ENCODE assay signal across 32 cellular contexts in genomic region chr13:54875111-54875510, GRCh38.
"Had no signal": no experiment of that assay in that cellular context is flagged by ENCODE, and none has a peak within 500 bp of the region (broad histone marks: within the 10 kb centered on the region; RNA-seq: fewer than 3 reads in every experiment).

No MANE protein-coding gene starts in this region.

- H3K4me1 Mint-ChIP-seq: immature natural killer cell; mesothelial cell of epicardium; naive B cell; natural killer cell; nephron progenitor cell; neural progenitor cell; stimulated activated memory B cell treated with anti-CD40 and anti-IgM and Interleukin-4, amounts not matched to agents 10 μg/mL and 1 μg/mL and 100 μg/mL, for 72 hours had no signal

- H3K4me2 ChIP-seq: neural progenitor cell, smooth muscle cell had no signal

- H3K27me3 Mint-ChIP-seq: naive B cell; stimulated activated memory B cell treated with anti-CD40 and anti-IgM and Interleukin-4, amounts not matched to agents 10 μg/mL and 1 μg/mL and 100 μg/mL, for 72 hours had no signal

- H3K27ac Mint-ChIP-seq: immature natural killer cell; mesothelial cell of epicardium; naive B cell; natural killer cell; nephron progenitor cell; neural progenitor cell; stimulated activated memory B cell treated with anti-CD40 and anti-IgM and Interleukin-4, amounts not matched to agents 10 μg/mL and 1 μg/mL and 100 μg/mL, for 72 hours had no signal

- DNase-seq: hypothalamus; immature natural killer cell; kidney; left colon; left lung; lower lobe of right lung; mammary epithelial cell; mesenchymal stem cell; naive B cell; natural killer cell; nephron progenitor cell; occipital lobe; right lobe of liver; stimulated activated CD4-positive, alpha-beta T cell treated with anti-CD3 and anti-CD28 coated beads, Interleukin-1b, Interleukin-23, amount 100 ng/mL, for 48 hours; stimulated activated CD4-positive, alpha-beta T cell treated with anti-CD3 and anti-CD28 coated beads, Interleukin-2, amount 100 ng/mL, for 48 hours; stimulated activated CD4-positive, alpha-beta T cell treated with anti-CD3 and anti-CD28 coated beads, Interleukin-4, amount 100 ng/mL, for 4 hours; stimulated activated CD8-positive, alpha-beta memory T cell treated with anti-CD3 and anti-CD28 coated beads, Interleukin-4, amount 100 ng/mL, for 48 hours; stimulated activated naive CD4-positive, alpha-beta T cell treated with Interleukin-2 at 50 U/mL for 16 hours; stomach; testis; thyroid gland; transverse colon; upper lobe of left lung had no signal

- H3K4me1 ChIP-seq: left lung, lower lobe of right lung, neural progenitor cell, parathyroid adenoma, right atrium auricular region, right lobe of liver, stomach, testis, thyroid gland, transverse colon, upper lobe of left lung, vagina had no signal

- H3K9me3 Mint-ChIP-seq: nephron progenitor cell; neural progenitor cell; stimulated activated memory B cell treated with anti-CD40 and anti-IgM and Interleukin-4, amounts not matched to agents 10 μg/mL and 1 μg/mL and 100 μg/mL, for 72 hours had no signal

- H2AFZ ChIP-seq: neural progenitor cell, parathyroid adenoma had no signal

- H3K9ac ChIP-seq: neural progenitor cell, parathyroid adenoma had no signal

- H3K36me3 ChIP-seq: left lung, lower lobe of right lung, neural progenitor cell, neutrophil, right atrium auricular region, right lobe of liver, stomach, thyroid gland, transverse colon, upper lobe of left lung, vagina had no signal

- H3K27me3 ChIP-seq: left lung, neural progenitor cell, neutrophil, right atrium auricular region, right lobe of liver, stomach, testis, thyroid gland, transverse colon, upper lobe of left lung, vagina had no signal

- H3K27ac ChIP-seq: left lung, lower lobe of right lung, neural progenitor cell, neutrophil, parathyroid adenoma, right atrium auricular region, right lobe of liver, stomach, testis, thyroid gland, transverse colon, upper lobe of left lung, vagina had no signal

- FAIRE-seq: islet of Langerhans, kidney had no signal

- H3K4me3 ChIP-seq: left lung, lower lobe of right lung, neural progenitor cell, right atrium auricular region, right lobe of liver, smooth muscle cell, stomach, testis, thyroid gland, transverse colon, upper lobe of left lung, vagina had no signal

- H3K9me3 ChIP-seq: left lung, lower lobe of right lung, neutrophil, right atrium auricular region, right lobe of liver, stomach, testis, thyroid gland, transverse colon, upper lobe of left lung, vagina had no signal

- H3K79me2 ChIP-seq: parathyroid adenoma had no signal

- H3K4me3 Mint-ChIP-seq: immature natural killer cell; mesothelial cell of epicardium; naive B cell; natural killer cell; nephron progenitor cell; neural progenitor cell; stimulated activated memory B cell treated with anti-CD40 and anti-IgM and Interleukin-4, amounts not matched to agents 10 μg/mL and 1 μg/mL and 100 μg/mL, for 72 hours had no signal

- ATAC-seq: left colon; left lung; lower lobe of right lung; natural killer cell; right lobe of liver; stimulated activated memory B cell treated with anti-CD40 and anti-IgM and Interleukin-4, amounts not matched to agents 10 μg/mL and 1 μg/mL and 100 μg/mL, for 72 hours had no signal
